Comparison of ENCODE assay signal across 1 cellular context in genomic region chr2:150339282-150339681, GRCh38.
TF ChIP-seq lines count a peak whose summit lies in the region.

No MANE protein-coding gene starts in this region.

TF ChIP-seq in IMR-90, 13 proteins besides CTCF, POLR2A, EP300 and RAD21 (continued from another document):
- TF ChIP-seq USF2 (IDR thresholded peaks at IDR 0.05; ENCODE audit: low read depth, low read length) (no peak), SMC3 (IDR thresholded peaks at IDR 0.05; ENCODE audit: low read depth, low read length) (no peak), MAFK (IDR thresholded peaks at IDR 0.05; ENCODE audit: low read depth, low read length) (no peak), BHLHE40 (IDR thresholded peaks at IDR 0.05; ENCODE audit: low read depth, low read length) (no peak), RFX5 (IDR thresholded peaks at IDR 0.05; ENCODE audit: low read depth, low read length) (no peak), CEBPB (IDR thresholded peaks at IDR 0.05; ENCODE audit: low read depth, low read length) (no peak), MXI1 (IDR thresholded peaks at IDR 0.05; ENCODE audit: borderline replicate concordance, low read depth, low read length) (no peak), ELK1 (IDR thresholded peaks at IDR 0.05; ENCODE audit: borderline replicate concordance, low read depth, low read length) (no peak)
